Comparison of ENCODE assay signal across 8 cellular contexts in the genomic region with DNA sequence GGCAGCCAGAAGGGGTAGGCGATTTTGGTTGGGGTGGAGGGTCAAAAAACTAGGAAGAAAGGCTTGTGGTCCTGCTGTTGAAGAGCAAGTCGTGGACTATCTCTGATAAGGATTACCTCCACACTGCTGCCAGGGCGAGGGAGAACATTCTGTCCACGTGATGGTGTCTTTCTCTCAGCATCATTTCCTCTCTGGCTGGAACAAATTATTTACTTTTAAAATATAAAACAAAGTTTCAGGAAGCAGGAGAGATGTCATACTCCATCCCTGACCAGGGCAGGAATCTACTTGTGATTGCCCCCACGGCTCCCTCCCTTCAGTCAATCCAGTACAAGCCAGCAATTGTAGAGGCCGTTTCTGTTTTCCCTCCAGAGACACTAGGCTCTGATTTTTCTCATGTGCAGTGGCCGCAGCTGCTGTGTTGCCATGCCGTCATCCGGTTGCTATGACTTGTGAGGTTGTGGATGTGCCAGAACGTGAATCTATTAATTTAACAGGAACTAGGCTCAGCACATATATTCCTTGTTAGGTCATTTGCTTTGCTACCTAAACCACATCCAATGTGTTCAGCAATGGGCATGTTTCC.
DNase-seq lines count a peak whose midpoint lies in the region; ATAC-seq and TF ChIP-seq lines count a peak whose summit lies in the region.

No MANE protein-coding gene starts in this region.

- ATAC-seq in T-helper 17 cell (no peak), HG02678 (IDR thresholded peaks at IDR 0.05; ENCODE audit: unreplicated experiment) (no peak)
- no peak for ATAC-seq in activated CD4-positive, alpha-beta T cell treated with anti-CD3 and anti-CD28 coated beads for 36 hours

- H3K79me2 ChIP-seq in parathyroid adenoma: no peaks in the 10 kb centered on the region

- H3K4me1 ChIP-seq in parathyroid adenoma: peaks cover 56% of the 10 kb centered on the region

- H3K27me3 Mint-ChIP-seq in T-helper 17 cell: no peaks in the 10 kb centered on the region
- H3K27me3 Mint-ChIP-seq in activated CD4-positive, alpha-beta T cell treated with anti-CD3 and anti-CD28 coated beads for 36 hours: no peaks in the 10 kb centered on the region

- no peak for TF ChIP-seq POLR2A in erythroblast (IDR thresholded peaks at IDR 0.05; ENCODE audit: low read length)

- H3K9ac ChIP-seq in parathyroid adenoma: no peak overlapping the region

- H3K4me2 ChIP-seq in parathyroid adenoma (ENCODE audit: low read length): peak overlapping the region; percentile 41

- H3K27me3 ChIP-seq in parathyroid adenoma (ENCODE audit: control insufficient read depth, insufficient read depth, low read length): no peaks in the 10 kb centered on the region

- H3K9me3 ChIP-seq in T-helper 17 cell (ENCODE audit: control insufficient read depth, low read length, poor library complexity, severe bottlenecking) (no peaks in the 10 kb centered on the region), parathyroid adenoma (ENCODE audit: control insufficient read depth, low read length) (no peaks in the 10 kb centered on the region)

- H3K4me3 Mint-ChIP-seq in T-helper 17 cell: no peak overlapping the region
- H3K4me3 Mint-ChIP-seq in activated CD4-positive, alpha-beta T cell treated with anti-CD3 and anti-CD28 coated beads for 36 hours: no peak overlapping the region

- peaks cover 2% of the 10 kb centered on the region for H3K36me3 Mint-ChIP-seq in T-helper 17 cell (ENCODE audit: low read depth)
- H3K36me3 Mint-ChIP-seq in activated CD4-positive, alpha-beta T cell treated with anti-CD3 and anti-CD28 coated beads for 36 hours (ENCODE audit: low read depth): peaks cover 6% of the 10 kb centered on the region

- no peaks in the 10 kb centered on the region for H3K9me3 Mint-ChIP-seq in activated CD4-positive, alpha-beta T cell treated with anti-CD3 and anti-CD28 coated beads for 36 hours (ENCODE audit: low read depth)

- peak overlapping the region; percentile 93 for H3K27ac Mint-ChIP-seq in T-helper 17 cell
- no peak overlapping the region for H3K27ac Mint-ChIP-seq in activated CD4-positive, alpha-beta T cell treated with anti-CD3 and anti-CD28 coated beads for 36 hours

- DNase-seq in Ammon's horn (ENCODE audit: low spot score): peak; percentile 93
- no peak for DNase-seq in T-helper 17 cell
- DNase-seq in foreskin fibroblast: peak; percentile 90 to 95
- no peak for DNase-seq in activated CD4-positive, alpha-beta T cell treated with anti-CD3 and anti-CD28 coated beads for 36 hours
- DNase-seq in NCI-H1694 treated with DMSO at 0.1 percent for 48 hours (lab: John Stamatoyannopoulos, UW): no peak
- DNase-seq in erythroblast (lab: John Stamatoyannopoulos, UW): no peak

- POLR2A ChIA-PET in activated CD4-positive, alpha-beta T cell treated with anti-CD3 and anti-CD28 coated beads for 36 hours (lab: Charles Lee): no interaction called here

- CTCF ChIA-PET in activated CD4-positive, alpha-beta T cell treated with anti-CD3 and anti-CD28 coated beads for 36 hours (lab: Charles Lee): interaction anchor here (2.5 kb wide), 1 partner anchor 47 kb away, joined by 7 read pairs; no protein-coding TSS in a partner anchor

- TF ChIP-seq CTCF in foreskin fibroblast (IDR thresholded peaks at IDR 0.05; ENCODE audit: low read depth, low read length) (no peak), parathyroid adenoma (IDR thresholded peaks at IDR 0.05) (no peak)

- H3K27ac ChIP-seq in parathyroid adenoma: peak overlapping the region; percentile 100

- H2AFZ ChIP-seq in parathyroid adenoma: peak overlapping the region; percentile 53

- H3K4me3 ChIP-seq in foreskin fibroblast (ENCODE audit: low read depth in 1 of 2, low read length in 2 of 2) (peak overlapping the region; percentile 8 to 10), parathyroid adenoma (ENCODE audit: low read depth, low read length) (no peak overlapping the region)

- intact Hi-C loops in activated CD4-positive, alpha-beta T cell treated with anti-CD3 and anti-CD28 coated beads for 36 hours (cut with DNase I, micrococcal nuclease): loop anchor here in 1 of 2 experiments (2.0 to 5.0 kb wide), 2 partner anchors 35 to 38 kb away; no protein-coding TSS in a partner anchor

- no peaks in the 10 kb centered on the region for H3K36me3 ChIP-seq in parathyroid adenoma (ENCODE audit: control insufficient read depth, insufficient read depth, low read length)

- H3K4me1 Mint-ChIP-seq in T-helper 17 cell: peaks cover 37% of the 10 kb centered on the region
- peaks cover 27% of the 10 kb centered on the region for H3K4me1 Mint-ChIP-seq in activated CD4-positive, alpha-beta T cell treated with anti-CD3 and anti-CD28 coated beads for 36 hours

Comparison
In these comparisons a context has a peak if more than half of its experiments do, and no peak if none do; other contexts are left out.
1. DNase-seq: peak in Ammon's horn (single experiment) and foreskin fibroblast (2 of 2); none in T-helper 17 cell (0 of 3), activated CD4-positive, alpha-beta T cell treated with anti-CD3 and anti-CD28 coated beads for 36 hours (single experiment), NCI-H1694 treated with DMSO at 0.1 percent for 48 hours (single experiment) and erythroblast (0 of 2).